In genomic region chr6:35038076-35038475, GRCh38 we compare ENCODE assay signal across 21 cellular contexts.
A peak's percentile ranks its signal among the peaks of the same experiment; 100 is the strongest.
DNase-seq lines count a peak whose midpoint lies in the region; FAIRE-seq and TF ChIP-seq lines count a peak whose summit lies in the region.
"Had no signal": no experiment of that assay in that cellular context is flagged by ENCODE, and none has a peak within 500 bp of the region (broad histone marks: within the 10 kb centered on the region; RNA-seq: fewer than 3 reads in every experiment).

No MANE protein-coding gene starts in this region.

- H3K4me2 ChIP-seq in H1 (ENCODE audit: insufficient read depth in 1 of 2, low read depth in 2 of 2, low read length in 2 of 2) (peak overlapping the region; percentile 34 to 60; a peak in 3 of 4 replicates), OCI-LY7 (ENCODE audit: low read length) (no peak overlapping the region)
- H3K4me2 ChIP-seq: A549 had no signal

- H2BK15ac ChIP-seq in H1 (ENCODE audit: low read length) = no peak overlapping the region

- H2AFZ ChIP-seq in H1 (ENCODE audit: low read length) (no peak overlapping the region), OCI-LY7 (ENCODE audit: low read length) (no peak overlapping the region)

- H3K9ac ChIP-seq in HUES48 (ENCODE audit: low read depth, low read length) = 0 out of 2 replicates have a peak overlapping the region, but pooled peaks have one; percentile 35
- no peak overlapping the region; a peak in 1 of 7 replicates for H3K9ac ChIP-seq in H1 (replicated peaks in 1 of 4; ENCODE audit: extremely low read depth in 1 of 4, low read depth in 3 of 4, low read length in 3 of 4)

- no peaks in the 10 kb centered on the region for H3K9me2 ChIP-seq in OCI-LY7 (ENCODE audit: insufficient read depth, low read length)

- H3K27ac ChIP-seq in HUES48 (ENCODE audit: low read depth, low read length) (peak overlapping the region; percentile 89), H1 (ENCODE audit: low read depth, low read length) (peak overlapping the region; percentile 34; the same call in 1 of the 2 replicates), muscle layer of duodenum (ENCODE audit: low read length) (peak overlapping the region; percentile 6), OCI-LY7 (ENCODE audit: low read depth, low read length, poor library complexity, severe bottlenecking) (no peak overlapping the region)
- H3K27ac ChIP-seq: A549, brain microvascular endothelial cell, HL-60, ovary had no signal

- peak overlapping the region; percentile 18 for H3K56ac ChIP-seq in H1 (replicated peaks; ENCODE audit: insufficient read length, low read depth, low read length)

- H2BK12ac ChIP-seq in H1 (ENCODE audit: low read depth, low read length) = peak overlapping the region; percentile 23; the same call in 1 of the 2 replicates

- H3K79me2 ChIP-seq in H1 (ENCODE audit: control insufficient read depth in 1 of 2, insufficient read depth in 2 of 2, low read length in 2 of 2) (no peaks in the 10 kb centered on the region; a peak in 1 of 4 replicates), OCI-LY7 (ENCODE audit: insufficient read depth, low read depth, low read length) (no peaks in the 10 kb centered on the region)

- POLR2A ChIA-PET in H1 (lab: Charles Lee; ENCODE audit: partially characterized antibody) = interaction anchor here (0.7 to 3.9 kb wide), 3 partner anchors 10 to 83 kb away, joined by 3 to 18 read pairs (median 13); no protein-coding TSS in a partner anchor
- POLR2A ChIA-PET in OCI-LY7 (lab: Charles Lee) = no interaction called here

- peak overlapping the region; percentile 77 for H2BK120ac ChIP-seq in H1 (replicated peaks; ENCODE audit: low read depth, low read length)

- H4K8ac ChIP-seq in H1 (ENCODE audit: extremely low read depth, insufficient read depth, low read length) = no peak overlapping the region

- 66% methylated on average over 5 of the region's 5 CpGs; no CpG with 5 or more reads in 1 of the 2 experiments for WGBS in H1 (ENCODE audit: extremely low coverage in 1 of 2, insufficient coverage in 1 of 2, insufficient read length in 1 of 2, insufficient replicate concordance in 2 of 2, low coverage in 1 of 2, low lambda C conversion rate in 2 of 2, missing lambda C conversion rate in 1 of 2), 2 experiments

- intact Hi-C loops in OCI-LY7 (cut with micrococcal nuclease; ENCODE audit: unreplicated experiment) = no loop called here

- 0 out of 2 replicates have a peak, but pooled peaks cover 4% of the 10 kb centered on the region for H3K36me3 ChIP-seq in HUES48 (ENCODE audit: control insufficient read depth, insufficient read depth, low read length)
- no peaks in the 10 kb centered on the region for H3K36me3 ChIP-seq in H1 (ENCODE audit: control insufficient read depth in 2 of 4, insufficient read depth in 4 of 4, low read length in 3 of 4)
- H3K36me3 ChIP-seq in muscle layer of duodenum (ENCODE audit: control insufficient read depth in 1 of 2, insufficient read depth in 2 of 2, low read length in 2 of 2) = peaks cover 0 to 3% of the 10 kb centered on the region in 2 donors
- H3K36me3 ChIP-seq in OCI-LY7 (ENCODE audit: insufficient read depth, low read length) = no peaks in the 10 kb centered on the region
- H3K36me3 ChIP-seq: brain microvascular endothelial cell, ovary, transverse colon had no signal

- no peaks in the 10 kb centered on the region for H3K23me2 ChIP-seq in H1 (ENCODE audit: low read depth, low read length)

- TF ChIP-seq POLR2A in H1 (IDR thresholded peaks at IDR 0.05; ENCODE audit: control extremely low read depth in 1 of 2, low read depth in 2 of 2, low read length in 2 of 2) = no peak

- no peak overlapping the region for H2AK5ac ChIP-seq in H1 (ENCODE audit: low read depth, low read length)

- no peak for FAIRE-seq in H1 (lab: Jason Lieb, UNC)
- FAIRE-seq: A549 had no signal

- H3K4me1 ChIP-seq in HUES48 (ENCODE audit: control insufficient read depth, insufficient read depth, low read length) (peaks cover 48% of the 10 kb centered on the region), H1 (replicated peaks in 1 of 4; ENCODE audit: control insufficient read depth in 3 of 4, insufficient read depth in 4 of 4, low read length in 3 of 4) (peaks cover 24 to 43% (median 35%) of the 10 kb centered on the region in 4 experiments), muscle layer of duodenum (ENCODE audit: control insufficient read depth in 1 of 2, insufficient read depth in 2 of 2, low read length in 2 of 2) (peaks cover 38 to 77% of the 10 kb centered on the region in 2 donors), OCI-LY7 (ENCODE audit: insufficient read depth, low read length, poor library complexity, severe bottlenecking) (no peaks in the 10 kb centered on the region)
- H3K4me1 ChIP-seq: A549 had no signal

- DNase-seq in A172 (ENCODE audit: low spot score) = peak; percentile 12
- no peak for DNase-seq in H1 (ENCODE audit: low read depth in 1 of 2, low spot score in 2 of 2)
- DNase-seq in NCI-H1694 treated with DMSO at 0.1 percent for 48 hours (lab: John Stamatoyannopoulos, UW) = no peak
- no peak for DNase-seq in NCI-H2107 (lab: John Stamatoyannopoulos, UW)
- no peak for DNase-seq in NOMO-1 treated with DMSO at 0.1 percent for 48 hours (lab: John Stamatoyannopoulos, UW; ENCODE audit: unreplicated experiment)
- DNase-seq in OCI-LY7 (ENCODE audit: low spot score) = no peak
- DNase-seq: activated CD4-positive, alpha-beta T cell treated with anti-CD3 and anti-CD28 coated beads for 36 hours; activated CD8-positive, alpha-beta memory T cell treated with anti-CD3 and anti-CD28 coated beads, Interleukin-2, amount 50 U/mL, for 48 hours; activated naive CD4-positive, alpha-beta T cell treated with anti-CD3 and anti-CD28 coated beads, Interleukin-2, amount 10 ng/mL, durations not matched to agents 7 days and 5 days; brain microvascular endothelial cell; CD8-positive, alpha-beta T cell; dermis blood vessel endothelial cell; heart left ventricle; OCI-M1; ovary; T1000; transverse colon had no signal

- no peak overlapping the region for H3K23ac ChIP-seq in H1 (ENCODE audit: insufficient read length)

- H4K20me1 ChIP-seq in H1 (replicated peaks in 1 of 2; ENCODE audit: control insufficient read depth in 1 of 2, insufficient read depth in 2 of 2, low read length in 2 of 2) = no peaks in the 10 kb centered on the region
- no peaks in the 10 kb centered on the region for H4K20me1 ChIP-seq in OCI-LY7 (ENCODE audit: insufficient read depth, low read length)

- H3K4me3 ChIP-seq in HUES48 (ENCODE audit: low read depth, low read length) (no peak overlapping the region), H1 (ENCODE audit: extremely low read depth in 1 of 4, insufficient read depth in 2 of 4, low read depth in 3 of 4, low read length in 4 of 4) (0 out of 8 replicates have a peak overlapping the region, but pooled peaks of 1 of the 4 experiments have one; percentile 3), muscle layer of duodenum (ENCODE audit: low read depth in 1 of 2, low read length in 2 of 2) (no peak overlapping the region), OCI-LY7 (ENCODE audit: low read depth, low read length, poor library complexity, severe bottlenecking) (no peak overlapping the region)
- H3K4me3 ChIP-seq: A549, heart left ventricle, ovary, transverse colon had no signal

- peak overlapping the region; percentile 85; the same call in 1 of the 2 replicates for H3K18ac ChIP-seq in H1 (ENCODE audit: extremely low read depth, low read length)

- peak overlapping the region; percentile 20 for H3K4ac ChIP-seq in H1 (replicated peaks; ENCODE audit: insufficient read length, low read depth, low read length)

- H3K9me3 ChIP-seq in HUES48 (ENCODE audit: control insufficient read depth, insufficient read depth, low read length) = no peaks in the 10 kb centered on the region
- no peaks in the 10 kb centered on the region for H3K9me3 ChIP-seq in H1 (ENCODE audit: insufficient read depth in 2 of 2, low read depth in 1 of 2, low read length in 1 of 2)
- H3K9me3 ChIP-seq in muscle layer of duodenum (ENCODE audit: control insufficient read depth in 1 of 2, low read length in 2 of 2) = no peaks in the 10 kb centered on the region
- H3K9me3 ChIP-seq in OCI-LY7 (ENCODE audit: low read length) = no peaks in the 10 kb centered on the region
- H3K9me3 ChIP-seq: A549, heart left ventricle, ovary, transverse colon had no signal

- no peak overlapping the region for H3K14ac ChIP-seq in H1 (ENCODE audit: insufficient read length)

- H2BK20ac ChIP-seq in H1 (ENCODE audit: low read length) = peak overlapping the region; percentile 24; the same call in 1 of the 2 replicates

- peak overlapping the region; percentile 35 for H4K5ac ChIP-seq in H1 (ENCODE audit: insufficient read length, low read depth, low read length)

- TF ChIP-seq RAD21 in H1 (IDR thresholded peaks at IDR 0.05 in 1 of 2, conservative IDR thresholded peaks at IDR 0.05 in 1 of 2; ENCODE audit: low read depth in 2 of 2, low read length in 2 of 2) = no peak

- H4K91ac ChIP-seq in H1 (replicated peaks; ENCODE audit: insufficient read length, low read length) = peak overlapping the region; percentile 81

- no peaks in the 10 kb centered on the region for H3K79me1 ChIP-seq in H1 (ENCODE audit: low read depth, low read length)

- no TSS peak for BruUV-seq in OCI-LY7 (replicated peaks; lab: Mats Ljungman, UMichigan)

- no peak for TF ChIP-seq CTCF in H1 (IDR thresholded peaks at IDR 0.05; ENCODE audit: control extremely low read depth in 1 of 3, insufficient read depth in 1 of 3, low read depth in 1 of 3, low read length in 3 of 3)
- TF ChIP-seq CTCF in OCI-LY7 (conservative IDR thresholded peaks at IDR 0.05; ENCODE audit: low read length) = no peak

- no peak for TF ChIP-seq EP300 in H1 (IDR thresholded peaks at IDR 0.05; ENCODE audit: borderline replicate concordance in 1 of 2, low read depth in 2 of 2, low read length in 2 of 2)

- no peaks in the 10 kb centered on the region for H3K27me3 ChIP-seq in HUES48 (ENCODE audit: control insufficient read depth, insufficient read depth, low read length)
- H3K27me3 ChIP-seq in H1 (replicated peaks in 1 of 4; ENCODE audit: control insufficient read depth in 3 of 4, extremely low read depth in 1 of 4, insufficient read depth in 3 of 4, low read length in 3 of 4) = no peaks in the 10 kb centered on the region; a peak in 2 of 7 replicates
- H3K27me3 ChIP-seq in muscle layer of duodenum (ENCODE audit: low read depth, low read length) = no peaks in the 10 kb centered on the region
- H3K27me3 ChIP-seq: brain microvascular endothelial cell, heart left ventricle, ovary, transverse colon had no signal

- peak overlapping the region; percentile 95; the same call in 1 of the 2 replicates for H2BK5ac ChIP-seq in H1 (ENCODE audit: low read depth, low read length)

- CTCF ChIA-PET in H1 (lab: Charles Lee; ENCODE audit: partially characterized antibody) (interaction anchor here (1.2 to 1.3 kb wide), 2 partner anchors 11 to 12 kb away, joined by 4 read pairs; no protein-coding TSS in a partner anchor), OCI-LY7 (lab: Charles Lee; ENCODE audit: unreplicated experiment) (no interaction called here)

TF ChIP-seq in H1, 55 proteins besides CTCF, POLR2A, EP300 and RAD21 (continues in another document):
- no peak for TF ChIP-seq E2F6 (IDR thresholded peaks at IDR 0.05)
